In genomic region chr9:73951147-73951546, GRCh38 we compare ENCODE assay signal across 24 cellular contexts.
"Had no signal": no experiment of that assay in that cellular context is flagged by ENCODE, and none has a peak within 500 bp of the region (broad histone marks: within the 10 kb centered on the region; RNA-seq: fewer than 3 reads in every experiment).

No MANE protein-coding gene starts in this region.

- ATAC-seq: activated CD4-positive, alpha-beta T cell treated with anti-CD3 and anti-CD28 coated beads for 36 hours; activated CD8-positive, alpha-beta memory T cell treated with anti-CD3 and anti-CD28 coated beads, Interleukin-2, amount 10 ng/mL, durations not matched to agents 7 days and 5 days; activated CD8-positive, alpha-beta T cell treated with anti-CD3 and anti-CD28 coated beads, Interleukin-2, amount 10 ng/mL, durations not matched to agents 7 days and 5 days; body of pancreas; gastroesophageal sphincter; heart right ventricle; T-helper 17 cell had no signal

- H3K4me1 ChIP-seq: body of pancreas, esophagus squamous epithelium, gastroesophageal sphincter, heart right ventricle had no signal

- H3K27ac ChIP-seq: body of pancreas, epithelial cell of prostate, esophagus squamous epithelium, gastroesophageal sphincter, heart right ventricle had no signal

- H3K27me3 ChIP-seq: body of pancreas, esophagus squamous epithelium, gastroesophageal sphincter had no signal

- H3K4me3 ChIP-seq: body of pancreas, esophagus squamous epithelium, gastroesophageal sphincter, heart right ventricle had no signal

- H3K36me3 ChIP-seq: esophagus squamous epithelium, gastroesophageal sphincter, heart right ventricle had no signal

- DNase-seq: activated CD4-positive, alpha-beta memory T cell treated with anti-CD3 and anti-CD28 coated beads for 36 hours; activated CD4-positive, alpha-beta T cell treated with anti-CD3 and anti-CD28 coated beads for 36 hours; activated CD4-positive, alpha-beta T cell treated with anti-CD3 and anti-CD28 coated beads, Interleukin-2, amount 10 ng/mL, durations not matched to agents 24 days and 14 days; activated CD4-positive, CD25-positive, alpha-beta regulatory T cell; activated CD4-positive, CD25-positive, alpha-beta regulatory T cell treated with anti-CD3 and anti-CD28 coated beads, Interleukin-2, amount 50 U/mL, for 72 hours; activated CD8-positive, alpha-beta memory T cell treated with anti-CD3 and anti-CD28 coated beads, Interleukin-2, amount 10 ng/mL, durations not matched to agents 7 days and 5 days; activated CD8-positive, alpha-beta memory T cell treated with anti-CD3 and anti-CD28 coated beads, Interleukin-2, amount 50 U/mL, for 4 hours; activated CD8-positive, alpha-beta T cell treated with anti-CD3 and anti-CD28 coated beads, Interleukin-2, amount 10 ng/mL, durations not matched to agents 7 days and 5 days; activated effector memory CD4-positive, alpha-beta T cell treated with anti-CD3 and anti-CD28 coated beads, Interleukin-2, amount 50 U/mL, for 16 hours; activated naive CD4-positive, alpha-beta T cell treated with anti-CD3 and anti-CD28 coated beads for 36 hours; activated naive CD8-positive, alpha-beta T cell treated with anti-CD3 and anti-CD28 coated beads, Interleukin-2, amount 10 ng/mL, durations not matched to agents 7 days and 5 days; activated T-cell treated with anti-CD3 and anti-CD28 coated beads, Interleukin-2, amount 50 U/mL, for 1 hour; activated T-cell treated with anti-CD3 and anti-CD28 coated beads, Interleukin-2, amount 50 U/mL, for 48 hours; body of pancreas; caudate nucleus; effector CD8-positive, alpha-beta T cell; esophagus squamous epithelium; foreskin melanocyte; heart right ventricle; T-helper 1 cell; T-helper 17 cell; T1000 had no signal

- H3K9me3 ChIP-seq: body of pancreas, esophagus squamous epithelium, gastroesophageal sphincter had no signal
